In the genomic region with DNA sequence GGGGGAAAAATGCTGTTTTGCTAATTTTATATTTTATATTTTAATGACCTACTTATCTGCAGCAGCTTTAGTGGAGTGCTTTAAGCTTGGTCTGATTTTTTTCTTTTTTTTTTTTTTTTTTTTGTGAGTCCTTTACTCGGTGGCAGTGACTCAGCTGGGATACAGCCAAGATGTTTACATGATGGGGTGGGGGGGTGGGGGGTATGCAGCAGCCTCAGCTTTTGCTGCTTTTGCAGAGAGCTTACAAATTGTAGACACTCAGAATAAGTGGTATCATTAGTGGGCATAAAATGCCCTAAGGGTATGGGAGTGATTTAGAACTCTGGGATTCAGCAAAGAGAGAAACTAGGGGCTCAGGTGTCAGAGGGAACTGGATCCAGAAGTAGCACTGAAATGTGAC, we compare ENCODE assay signal across 22 cellular contexts. TPM values are rescaled to one million over a fixed set of nuclear protein-coding genes. Genes with fewer than 3 reads are reported as not detected.
A peak's percentile ranks its signal among the peaks of the same experiment; 100 is the strongest.
DNase-seq lines count a peak whose midpoint lies in the region; ATAC-seq, FAIRE-seq and TF ChIP-seq lines count a peak whose summit lies in the region.
"Had no signal": no experiment of that assay in that cellular context is flagged by ENCODE, and none has a peak within 500 bp of the region (broad histone marks: within the 10 kb centered on the region; RNA-seq: fewer than 3 reads in every experiment).

No MANE protein-coding gene starts in this region.

- H3K4me2 ChIP-seq in A549 (peak overlapping the region; percentile 35; the same call in 2 of the 3 replicates), GM23338 (no peak overlapping the region)

- no peaks in the 10 kb centered on the region for H3K79me2 ChIP-seq in GM23338 (replicated peaks; ENCODE audit: insufficient read depth)

- H3K27me3 ChIP-seq in GM23338 (ENCODE audit: insufficient read depth) = no peaks in the 10 kb centered on the region
- H3K27me3 ChIP-seq: right atrium auricular region, vagina had no signal

- no peak overlapping the region for H3K4me3 ChIP-seq in A549
- no peak overlapping the region for H3K4me3 ChIP-seq in GM23338
- H3K4me3 ChIP-seq: right atrium auricular region, vagina had no signal

- H3K9me3 ChIP-seq in A549 = no peaks in the 10 kb centered on the region
- H3K9me3 ChIP-seq: right atrium auricular region, vagina had no signal

- no peaks in the 10 kb centered on the region for H4K20me1 ChIP-seq in GM23338 (replicated peaks; ENCODE audit: insufficient read depth)

- no peak for TF ChIP-seq EP300 in A549 (IDR thresholded peaks at IDR 0.05)

- no peaks in the 10 kb centered on the region for H3F3A ChIP-seq in GM23338 (replicated peaks; ENCODE audit: low read depth)

- peaks cover 19% of the 10 kb centered on the region; the same call in 2 of the 3 replicates for H3K4me1 ChIP-seq in A549
- no peaks in the 10 kb centered on the region for H3K4me1 ChIP-seq in GM23338 (ENCODE audit: insufficient read depth)
- H3K4me1 ChIP-seq: vagina had no signal

- DNase-seq in A549 (ENCODE audit: low read depth in 1 of 2, low spot score in 1 of 2) (no peak), M059J (ENCODE audit: low read depth) (peak; percentile 84), NCI-H2171 treated with DMSO at 0.1 percent for 48 hours (lab: John Stamatoyannopoulos, UW) (peak; percentile 70), astrocyte of the hippocampus (ENCODE audit: low read depth, low spot score) (peak; percentile 33), GM23338 (ENCODE audit: low spot score) (no peak)
- DNase-seq in activated CD4-positive, alpha-beta T cell treated with anti-CD3 and anti-CD28 coated beads, Interleukin-2, amount 10 ng/mL, durations not matched to agents 24 days and 14 days = no peak
- DNase-seq: activated CD8-positive, alpha-beta T cell treated with anti-CD3 and anti-CD28 coated beads, Interleukin-2, amount 10 ng/mL, durations not matched to agents 7 days and 5 days; caudate nucleus; CD4-positive, alpha-beta memory T cell; effector CD8-positive, alpha-beta T cell; H7; left cardiac atrium; NCI-H526; T-cell had no signal

- no peak for TF ChIP-seq RAD21 in A549 (conservative IDR thresholded peaks at IDR 0.05 in 1 of 2, IDR thresholded peaks at IDR 0.05 in 1 of 2)

- H3K9me3 Mint-ChIP-seq in activated CD4-positive, alpha-beta T cell treated with anti-CD3 and anti-CD28 coated beads, Interleukin-2, amount 10 ng/mL, durations not matched to agents 24 days and 14 days = no peaks in the 10 kb centered on the region
- H3K9me3 Mint-ChIP-seq in GM23338 = no peaks in the 10 kb centered on the region
- H3K9me3 Mint-ChIP-seq: activated T-helper 1 cell treated with anti-CD3 and anti-CD28 coated beads, Interleukin-12 subunit alpha, Interleukin-12 subunit beta, Interleukin-2, Interleukin-4 antibody, amounts not matched to agents 30 ng/mL and 10 ng/mL and 1 ng/mL, durations not matched to agents 14 hours and 24 hours and 36 hours; T-cell had no signal

- intact Hi-C loops in activated CD4-positive, alpha-beta T cell treated with anti-CD3 and anti-CD28 coated beads, Interleukin-2, amount 10 ng/mL, durations not matched to agents 24 days and 14 days (cut with micrococcal nuclease) = no loop called here

- H3K36me3 Mint-ChIP-seq in activated CD4-positive, alpha-beta T cell treated with anti-CD3 and anti-CD28 coated beads, Interleukin-2, amount 10 ng/mL, durations not matched to agents 24 days and 14 days (ENCODE audit: low read depth) = no peaks in the 10 kb centered on the region
- H3K36me3 Mint-ChIP-seq in GM23338 (ENCODE audit: low read depth) = no peaks in the 10 kb centered on the region
- H3K36me3 Mint-ChIP-seq: CD4-positive, alpha-beta memory T cell; T-cell had no signal

- H3K27me3 Mint-ChIP-seq in activated CD4-positive, alpha-beta T cell treated with anti-CD3 and anti-CD28 coated beads, Interleukin-2, amount 10 ng/mL, durations not matched to agents 24 days and 14 days = peaks cover 2% of the 10 kb centered on the region
- H3K27me3 Mint-ChIP-seq in GM23338 (ENCODE audit: insufficient read depth, low read depth, poor library complexity) = no peaks in the 10 kb centered on the region

- peaks cover 3% of the 10 kb centered on the region for H3K4me1 Mint-ChIP-seq in activated CD4-positive, alpha-beta T cell treated with anti-CD3 and anti-CD28 coated beads, Interleukin-2, amount 10 ng/mL, durations not matched to agents 24 days and 14 days
- peaks cover 4% of the 10 kb centered on the region; the same call in 2 of the 3 replicates for H3K4me1 Mint-ChIP-seq in GM23338
- H3K4me1 Mint-ChIP-seq: T-cell had no signal

- TF ChIP-seq CTCF in A549 (IDR thresholded peaks at IDR 0.05) (no peak), GM23338 (conservative IDR thresholded peaks at IDR 0.05; ENCODE audit: low read depth in 2 of 2) (no peak)

- no peak for TF ChIP-seq POLR2A in A549 (IDR thresholded peaks at IDR 0.05; ENCODE audit: low read length)

- H3K27ac ChIP-seq in A549 (no peak overlapping the region), GM23338 (ENCODE audit: low read depth) (no peak overlapping the region)
- H3K27ac ChIP-seq: right atrium auricular region, vagina, VCaP had no signal

- WGBS in A549 (ENCODE audit: missing lambda C conversion rate) = 0% methylated on average over 1 of the region's 1 CpG

- no peak for FAIRE-seq in A549 (lab: Jason Lieb, UNC)
- FAIRE-seq: GM12891 had no signal

- no peaks in the 10 kb centered on the region for H3K36me3 ChIP-seq in GM23338 (ENCODE audit: insufficient read depth)
- H3K36me3 ChIP-seq: right atrium auricular region, vagina had no signal

- no peak overlapping the region for H2AFZ ChIP-seq in GM23338

- no peaks in the 10 kb centered on the region for H3K9me2 ChIP-seq in GM23338 (ENCODE audit: insufficient read depth)

- H3K4me3 Mint-ChIP-seq in activated CD4-positive, alpha-beta T cell treated with anti-CD3 and anti-CD28 coated beads, Interleukin-2, amount 10 ng/mL, durations not matched to agents 24 days and 14 days = no peak overlapping the region
- no peak overlapping the region for H3K4me3 Mint-ChIP-seq in GM23338
- H3K4me3 Mint-ChIP-seq: activated CD8-positive, alpha-beta T cell treated with anti-CD3 and anti-CD28 coated beads, Interleukin-2, amount 10 ng/mL, durations not matched to agents 7 days and 5 days; activated T-helper 1 cell treated with anti-CD3 and anti-CD28 coated beads, Interleukin-12 subunit alpha, Interleukin-12 subunit beta, Interleukin-2, Interleukin-4 antibody, amounts not matched to agents 30 ng/mL and 10 ng/mL and 1 ng/mL, durations not matched to agents 14 hours and 24 hours and 36 hours; CD4-positive, alpha-beta memory T cell; T-cell had no signal

- CTCF ChIA-PET in A549 (lab: Yijun Ruan, JAX) = interaction anchor here (1.3 kb wide), 1 partner anchor 21 kb away, joined by 3 read pairs; no protein-coding TSS in a partner anchor

- POLR2A ChIA-PET in A549 (lab: Yijun Ruan, JAX) = interaction anchor here (1.8 kb wide), 1 partner anchor 38 kb away, joined by 10 read pairs; the partner anchor contains the start of gene ARHGAP5

- no peak for ATAC-seq in A549
- no peak for ATAC-seq in activated CD4-positive, CD25-positive, alpha-beta regulatory T cell treated with anti-CD3 and anti-CD28 coated beads, Interleukin-2, amount 50 U/mL, for 24 hours
- no peak for ATAC-seq in GM23338
- no peak for ATAC-seq in HG03469 (IDR thresholded peaks at IDR 0.05; ENCODE audit: unreplicated experiment)
- ATAC-seq: activated CD8-positive, alpha-beta T cell treated with anti-CD3 and anti-CD28 coated beads, Interleukin-2, amount 10 ng/mL, durations not matched to agents 7 days and 5 days; left cardiac atrium; Panc1; T-cell had no signal

- H3K27ac Mint-ChIP-seq in activated CD4-positive, alpha-beta T cell treated with anti-CD3 and anti-CD28 coated beads, Interleukin-2, amount 10 ng/mL, durations not matched to agents 24 days and 14 days = no peak overlapping the region
- no peak overlapping the region for H3K27ac Mint-ChIP-seq in GM23338
- H3K27ac Mint-ChIP-seq: activated CD8-positive, alpha-beta T cell treated with anti-CD3 and anti-CD28 coated beads, Interleukin-2, amount 10 ng/mL, durations not matched to agents 7 days and 5 days; activated T-helper 1 cell treated with anti-CD3 and anti-CD28 coated beads, Interleukin-12 subunit alpha, Interleukin-12 subunit beta, Interleukin-2, Interleukin-4 antibody, amounts not matched to agents 30 ng/mL and 10 ng/mL and 1 ng/mL, durations not matched to agents 14 hours and 24 hours and 36 hours; CD4-positive, alpha-beta memory T cell; T-cell had no signal

TF ChIP-seq in A549, 52 proteins besides CTCF, POLR2A, EP300 and RAD21 (continues in another document):
- TF ChIP-seq MAX (IDR thresholded peaks at IDR 0.05) = no peak
- no peak for TF ChIP-seq RFX5 (IDR thresholded peaks at IDR 0.05)
- TF ChIP-seq CEBPB (IDR thresholded peaks at IDR 0.05) = no peak

TF ChIP-seq in GM23338, 12 proteins besides CTCF, POLR2A, EP300 and RAD21:
- TF ChIP-seq ZNF114 (CRISPR knock-in tag; IDR thresholded peaks at IDR 0.05) = no peak
- TF ChIP-seq ETS1 (IDR thresholded peaks at IDR 0.05) = no peak
TF ChIP-seq in GM23338: peak in this region for 0.

RNA-seq across cellular contexts. Expression of gene ARHGAP5, which starts 38.2 kb away (rescaled TPM):
- polyA plus RNA-seq in A549 (2011; rRNA removed) (57.3 and 66.1 TPM in 2 replicates), A549 (2017; fragmentation: RNase III; extraction: RNeasy Plus Mini Kit Qiagen cat#74134 plus additional on column Dnase treatment) (32.5 to 33.6 TPM (median 33.0 TPM) in 3 replicates), GM23338 (2016; fragmentation: Nextera tagmentation; extraction: Ambion mirVana) (22.1 and 22.3 TPM in 2 replicates)
- polyA plus RNA-seq in A549 (2012; cell fraction: cytosol; rRNA removed) = 5.1 and 5.8 TPM in 2 replicates
- 4.5 and 9.6 TPM in 2 replicates for polyA plus RNA-seq in A549 (2012; cell fraction: nucleus; rRNA removed)
- 44.1 and 51.3 TPM in 2 replicates for polyA minus RNA-seq in A549 (2011; rRNA and poly(A)+ RNA removed)
- total RNA-seq in M059J (2014; rRNA removed; shearing (Covaris generic)) = 52.5 and 75.3 TPM in 2 replicates
- 26.9 and 27.6 TPM in 2 replicates for total RNA-seq in activated CD4-positive, alpha-beta T cell treated with anti-CD3 and anti-CD28 coated beads, Interleukin-2, amount 10 ng/mL, durations not matched to agents 24 days and 14 days
- 68.7 and 72.6 TPM in 2 replicates for total RNA-seq in GM23338 (2014; rRNA removed; shearing (Covaris generic))

Comparison
In these comparisons a context has a peak if more than half of its experiments do, and no peak if none do; other contexts are left out.
1. DNase-seq: peak in M059J (single experiment), NCI-H2171 treated with DMSO at 0.1 percent for 48 hours (single experiment) and astrocyte of the hippocampus (single experiment); none in A549 (0 of 2), activated CD4-positive, alpha-beta T cell treated with anti-CD3 and anti-CD28 coated beads, Interleukin-2, amount 10 ng/mL, durations not matched to agents 24 days and 14 days (single experiment) and GM23338 (single experiment).